18 cellular contexts compared by ENCODE assay signal in genomic region chr21:40846057-40846456, GRCh38. TPM values are rescaled to one million over a fixed set of nuclear protein-coding genes. Genes with fewer than 3 reads are reported as not detected.
DNase-seq lines count a peak whose midpoint lies in the region; ATAC-seq and TF ChIP-seq lines count a peak whose summit lies in the region.
"Had no signal": no experiment of that assay in that cellular context is flagged by ENCODE, and none has a peak within 500 bp of the region (broad histone marks: within the 10 kb centered on the region; RNA-seq: fewer than 3 reads in every experiment).

No MANE protein-coding gene starts in this region.

- no peak for ATAC-seq in GM23338
- no peak for ATAC-seq in WTC11
- no peak for ATAC-seq in sciatic nerve
- ATAC-seq in HG03439 (IDR thresholded peaks at IDR 0.05; ENCODE audit: unreplicated experiment) = no peak
- ATAC-seq: gastrocnemius medialis had no signal

- peaks cover 9% of the 10 kb centered on the region; the same call in 1 of the 2 replicates for H3K4me1 ChIP-seq in GM23338 (ENCODE audit: insufficient read depth)
- H3K4me1 ChIP-seq: colonic mucosa, gastrocnemius medialis had no signal

- no peak overlapping the region for H3K4me3 ChIP-seq in GM23338
- H3K4me3 ChIP-seq: colonic mucosa, gastrocnemius medialis, GM23248, thoracic aorta had no signal

- H3F3A ChIP-seq in GM23338 (replicated peaks; ENCODE audit: low read depth) = no peaks in the 10 kb centered on the region

- DNase-seq in GM23338 (ENCODE audit: low spot score) = no peak
- DNase-seq in NCI-H1694 (lab: John Stamatoyannopoulos, UW) = peak; percentile 19
- DNase-seq in WTC11 (ENCODE audit: low spot score) = no peak
- DNase-seq in inferior parietal cortex (ENCODE audit: extremely low spot score) = peak; percentile 35
- no peak for DNase-seq in sciatic nerve (ENCODE audit: low spot score)
- DNase-seq in stimulated activated CD4-positive, alpha-beta T cell treated with anti-CD3 and anti-CD28 coated beads, Interleukin-4, amount 100 ng/mL, for 24 hours = no peak
- DNase-seq in activated CD4-positive, CD25-positive, alpha-beta regulatory T cell treated with anti-CD3 and anti-CD28 coated beads, Interleukin-2, amount 50 U/mL, for 72 hours = no peak
- DNase-seq: AML-193, colonic mucosa, gastrocnemius medialis, MM.1S, NCI-H226 had no signal

- H3K4me1 Mint-ChIP-seq in GM23338 (peaks cover 11% of the 10 kb centered on the region; the same call in 2 of the 3 replicates), WTC11 (peaks cover 24% of the 10 kb centered on the region)

- H3K9me3 Mint-ChIP-seq in GM23338 = peaks cover 74% of the 10 kb centered on the region
- H3K9me3 Mint-ChIP-seq in WTC11 = no peaks in the 10 kb centered on the region
- H3K9me3 Mint-ChIP-seq: activated T-helper 2 cell treated with anti-CD3 and anti-CD28 coated beads, Interferon-gamma antibody, Interleukin-2, Interleukin-4, amounts not matched to agents 10 μg/mL and 5 μg/mL and 100 μg/mL, durations not matched to agents 14 hours and 24 hours and 36 hours had no signal

- H3K4me2 ChIP-seq in GM23338 = peak overlapping the region; percentile 38; the same call in 1 of the 2 replicates

- H4K20me1 ChIP-seq in GM23338 (replicated peaks; ENCODE audit: insufficient read depth) = no peaks in the 10 kb centered on the region

- TF ChIP-seq CTCF in GM23338 (conservative IDR thresholded peaks at IDR 0.05; ENCODE audit: low read depth in 2 of 2) (no peak), WTC11 (IDR thresholded peaks at IDR 0.05) (no peak)

- H3K27ac Mint-ChIP-seq in GM23338 (no peak overlapping the region), WTC11 (no peak overlapping the region)
- H3K27ac Mint-ChIP-seq: activated T-helper 2 cell treated with anti-CD3 and anti-CD28 coated beads, Interferon-gamma antibody, Interleukin-2, Interleukin-4, amounts not matched to agents 10 μg/mL and 5 μg/mL and 100 μg/mL, durations not matched to agents 14 hours and 24 hours and 36 hours had no signal

- peaks cover 35% of the 10 kb centered on the region for H3K27me3 ChIP-seq in GM23338 (ENCODE audit: insufficient read depth)

- intact Hi-C loops in sciatic nerve (cut with DNase I) = no loop called here

- H3K27ac ChIP-seq in GM23338 (ENCODE audit: low read depth) = no peak overlapping the region
- H3K27ac ChIP-seq: colonic mucosa, gastrocnemius medialis, GM23248, skin epidermis, thoracic aorta had no signal

- H2AFZ ChIP-seq in GM23338 = no peak overlapping the region
- H2AFZ ChIP-seq: GM23248 had no signal

- H3K36me3 ChIP-seq in GM23338 (ENCODE audit: insufficient read depth) = no peaks in the 10 kb centered on the region; the same call in 1 of the 2 replicates
- H3K36me3 ChIP-seq: colonic mucosa, gastrocnemius medialis, thoracic aorta had no signal

- no peaks in the 10 kb centered on the region for H3K9me2 ChIP-seq in GM23338 (ENCODE audit: insufficient read depth)

- POLR2A ChIA-PET in WTC11 (lab: Charles Lee) = no interaction called here

- H3K27me3 Mint-ChIP-seq in GM23338 (ENCODE audit: insufficient read depth, low read depth, poor library complexity) (peaks cover 22% of the 10 kb centered on the region), WTC11 (ENCODE audit: low read depth) (peaks cover 63% of the 10 kb centered on the region)

- CTCF ChIA-PET in WTC11 (lab: Charles Lee) = interaction anchor here (0.7 to 1.2 kb wide), 4 partner anchors 41 to 1153 kb away, joined by 3 to 8 read pairs (median 4); no protein-coding TSS in a partner anchor

- no peaks in the 10 kb centered on the region for H3K79me2 ChIP-seq in GM23338 (replicated peaks; ENCODE audit: insufficient read depth)

- H3K4me3 Mint-ChIP-seq in GM23338 = no peak overlapping the region
- peak overlapping the region; percentile 27 for H3K4me3 Mint-ChIP-seq in WTC11

- H3K36me3 Mint-ChIP-seq in GM23338 (ENCODE audit: low read depth) = peaks cover 10% of the 10 kb centered on the region; the same call in 2 of the 3 replicates
- no peaks in the 10 kb centered on the region for H3K36me3 Mint-ChIP-seq in WTC11

TF ChIP-seq in GM23338, 12 proteins besides CTCF, POLR2A, EP300 and RAD21 (continues in another document):
- no peak for TF ChIP-seq JUNB (IDR thresholded peaks at IDR 0.05; ENCODE audit: unreplicated experiment)
- TF ChIP-seq CREB1 (CRISPR knock-in tag; IDR thresholded peaks at IDR 0.05; ENCODE audit: low read depth) = no peak
- TF ChIP-seq REST (IDR thresholded peaks at IDR 0.05; ENCODE audit: unreplicated experiment) = no peak
- no peak for TF ChIP-seq ZNF331 (CRISPR knock-in tag; IDR thresholded peaks at IDR 0.05; ENCODE audit: low read depth)
- TF ChIP-seq ETS1 (IDR thresholded peaks at IDR 0.05) = no peak

TF ChIP-seq in WTC11, 78 proteins besides CTCF, POLR2A, EP300 and RAD21:
- TF ChIP-seq NR2C2 (CRISPR knock-in tag; IDR thresholded peaks at IDR 0.05) (no peak), E2F1 (CRISPR knock-in tag; IDR thresholded peaks at IDR 0.05) (no peak), E2F5 (CRISPR knock-in tag; IDR thresholded peaks at IDR 0.05) (no peak)
TF ChIP-seq in WTC11: peak in this region for 0.

RNA-seq across cellular contexts. Expression of gene DSCAM, which starts 0.9 kb away (rescaled TPM):
- 0.07 TPM in 1 of 2 replicates, not detected in the other for total RNA-seq in GM23338 (2014; rRNA removed; shearing (Covaris generic))
- polyA plus RNA-seq in GM23338 (2016; fragmentation: Nextera tagmentation; extraction: Ambion mirVana) = not detected in 2 replicates
- total RNA-seq in WTC11 (2021) (0.09 to 0.14 TPM (median 0.13 TPM) in 3 replicates), sciatic nerve (0.36 TPM)
- total RNA-seq: activated T-helper 2 cell treated with anti-CD3 and anti-CD28 coated beads, Interferon-gamma antibody, Interleukin-2, Interleukin-4, amounts not matched to agents 10 μg/mL and 5 μg/mL and 100 μg/mL, durations not matched to agents 14 hours and 24 hours and 36 hours; GM23248; T-helper 2 cell treated with Interferon-gamma antibody and Interleukin-4, amounts not matched to agents 100 ng/mL and 5 ng/mL, for 36 hours; thoracic aorta had no signal
- polyA plus RNA-seq: GM23248 had no signal

Comparison
In these comparisons a context has a peak if more than half of its experiments do, and no peak if none do; other contexts are left out.
1. DNase-seq: peak in NCI-H1694 (single experiment) and inferior parietal cortex (single experiment); none in GM23338 (single experiment), WTC11 (single experiment), sciatic nerve (single experiment), stimulated activated CD4-positive, alpha-beta T cell treated with anti-CD3 and anti-CD28 coated beads, Interleukin-4, amount 100 ng/mL, for 24 hours (single experiment) and activated CD4-positive, CD25-positive, alpha-beta regulatory T cell treated with anti-CD3 and anti-CD28 coated beads, Interleukin-2, amount 50 U/mL, for 72 hours (single experiment).